In the genomic region with DNA sequence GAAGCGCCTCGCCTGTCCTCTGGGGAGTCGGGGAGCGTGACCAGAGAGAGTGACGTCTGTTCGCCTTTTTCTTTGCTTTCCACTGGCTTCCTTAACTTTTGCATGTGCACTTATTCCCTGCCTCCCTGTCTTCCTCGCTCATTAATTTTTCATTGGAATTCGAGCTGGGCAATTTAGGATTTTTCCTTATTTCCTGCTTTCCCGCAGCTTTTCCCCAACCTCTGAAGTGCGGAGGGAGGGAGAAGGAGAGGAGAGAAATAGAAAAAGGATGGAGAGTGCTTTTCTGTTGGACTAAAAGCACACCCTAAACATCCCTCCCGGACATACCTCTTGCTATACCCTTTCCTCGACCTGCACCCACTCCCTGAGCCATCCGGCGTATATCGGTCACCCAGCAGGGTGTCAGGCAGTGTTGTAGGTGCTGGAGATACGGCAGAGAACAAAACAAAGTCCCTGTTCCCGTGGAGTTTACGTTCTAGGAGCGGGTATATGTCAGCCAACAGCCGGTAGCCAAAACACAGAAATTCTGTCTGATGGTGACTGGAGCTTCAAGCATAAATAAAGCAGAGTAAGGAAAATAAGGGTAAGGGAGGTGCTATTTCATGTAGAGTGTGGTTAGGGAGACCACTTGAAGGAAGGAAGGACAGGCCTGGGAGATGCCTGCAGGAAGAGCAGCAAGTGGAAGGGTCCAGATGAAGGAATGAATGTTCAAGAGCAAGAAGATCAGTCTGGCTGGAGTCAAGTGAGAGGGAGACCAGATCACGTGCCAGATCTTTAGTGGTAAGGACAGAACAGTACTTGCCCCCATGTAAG, we compare ENCODE assay signal across 8 cellular contexts. TPM values are rescaled to one million over a fixed set of nuclear protein-coding genes. Genes with fewer than 3 reads are reported as not detected.
DNase-seq lines count a peak whose midpoint lies in the region; ATAC-seq and TF ChIP-seq lines count a peak whose summit lies in the region.

No MANE protein-coding gene starts in this region.

- intact Hi-C loops in colonic mucosa (cut with DNase I), result no loop called here

- no peaks in the 10 kb centered on the region for H3K9me3 ChIP-seq in colonic mucosa

- peaks cover 40% of the 10 kb centered on the region for H3K4me1 Mint-ChIP-seq in nephron

- TF ChIP-seq CTCF in colonic mucosa (IDR thresholded peaks at IDR 0.05) (no peak), nephron (IDR thresholded peaks at IDR 0.05; ENCODE audit: unreplicated experiment in 3 of 3) (no peak)

- peak overlapping the region; percentile 91 to 98 (median 94) for H3K27ac Mint-ChIP-seq in nephron

- H3K4me3 Mint-ChIP-seq in nephron, result peak overlapping the region; percentile 92 to 98 (median 97)

- H3K9me3 Mint-ChIP-seq in nephron, result no peaks in the 10 kb centered on the region

- no peak overlapping the region for H3K27ac ChIP-seq in colonic mucosa

- no peaks in the 10 kb centered on the region for H3K36me3 ChIP-seq in colonic mucosa

- H3K27me3 Mint-ChIP-seq in nephron (ENCODE audit: low read depth), result no peaks in the 10 kb centered on the region

- peak overlapping the region; percentile 93 for H3K4me3 ChIP-seq in colonic mucosa

- peaks cover 21% of the 10 kb centered on the region for H3K36me3 Mint-ChIP-seq in nephron (ENCODE audit: low read depth)

- H3K27me3 ChIP-seq in colonic mucosa, result no peaks in the 10 kb centered on the region

- H3K9ac ChIP-seq in colonic mucosa (ENCODE audit: low read depth in 2 of 2, low read length in 2 of 2), result no peak overlapping the region

- peaks cover 10% of the 10 kb centered on the region for H3K4me1 ChIP-seq in colonic mucosa

- no peak for ATAC-seq in HG02885 (IDR thresholded peaks at IDR 0.05; ENCODE audit: poor library complexity, unreplicated experiment)

- peak; percentile 24 for DNase-seq in CMK (ENCODE audit: low read depth)
- peak; percentile 33 for DNase-seq in NCI-H146 (lab: John Stamatoyannopoulos, UW)
- DNase-seq in colonic mucosa, result no peak
- DNase-seq in ureter (ENCODE audit: low spot score), result no peak
- DNase-seq in kidney tubule cell (ENCODE audit: low spot score), result no peak
- no peak for DNase-seq in DMS 273 treated with DMSO at 0.1 percent for 48 hours (lab: John Stamatoyannopoulos, UW)

RNA-seq across cellular contexts. Expression of a gene that starts 0.6 kb away (rescaled TPM):
- total RNA-seq in colonic mucosa (10 to 100 TPM; 45.0 to 51.8 TPM), ureter (85.1 TPM)

Comparison
In these comparisons a context has a peak if more than half of its experiments do, and no peak if none do; other contexts are left out.
1. DNase-seq: peak in CMK (single experiment) and NCI-H146 (single experiment); none in colonic mucosa (single experiment), ureter (single experiment), kidney tubule cell (single experiment) and DMS 273 treated with DMSO at 0.1 percent for 48 hours (single experiment).